In genomic region chr6:118968416-118968815, GRCh38 we compare ENCODE assay signal across 8 cellular contexts. TPM values are rescaled to one million over a fixed set of nuclear protein-coding genes. Genes with fewer than 3 reads are reported as not detected.
DNase-seq lines count a peak whose midpoint lies in the region; ATAC-seq, FAIRE-seq and TF ChIP-seq lines count a peak whose summit lies in the region.

No MANE protein-coding gene starts in this region.

- H3K27me3 ChIP-seq in Loucy (ENCODE audit: insufficient read depth, low read length, poor library complexity, severe bottlenecking) (no peaks in the 10 kb centered on the region), brain microvascular endothelial cell (replicated peaks) (no peaks in the 10 kb centered on the region)
- H3K27me3 ChIP-seq in naive thymus-derived CD4-positive, alpha-beta T cell (ENCODE audit: control insufficient read depth in 2 of 2, insufficient read depth in 2 of 2, low read length in 2 of 2) = no peaks in the 10 kb centered on the region

- in situ Hi-C loops in brain microvascular endothelial cell (cut with HindIII; ENCODE audit: low pct_ligation_motif_present, low sequenced_read_pairs) = no loop called here

- H3K4me3 ChIP-seq in Loucy (ENCODE audit: low read length, poor library complexity, severe bottlenecking) (no peak overlapping the region), cardiac fibroblast (replicated peaks in 1 of 2; ENCODE audit: low read depth in 2 of 2, low read length in 2 of 2) (no peak overlapping the region), brain microvascular endothelial cell (ENCODE audit: low read depth, low read length) (no peak overlapping the region)
- H3K4me3 ChIP-seq in naive thymus-derived CD4-positive, alpha-beta T cell (ENCODE audit: low read length) = no peak overlapping the region

- POLR2A ChIA-PET in naive thymus-derived CD4-positive, alpha-beta T cell (lab: Charles Lee) = interaction anchor here (0.6 to 1.9 kb wide), 2 partner anchors 142 to 144 kb away, joined by 3 to 10 read pairs; no protein-coding TSS in a partner anchor

- H3K79me2 ChIP-seq in Loucy (ENCODE audit: insufficient read depth, low read length) = no peaks in the 10 kb centered on the region

- H3K27ac Mint-ChIP-seq in naive thymus-derived CD4-positive, alpha-beta T cell = no peak overlapping the region
- H3K27ac Mint-ChIP-seq in activated T-helper 17 cell treated with anti-CD3 and anti-CD28 coated beads, Interleukin-2, amount 50 U/mL, for 72 hours = no peak overlapping the region

- H3F3A ChIP-seq in Loucy (ENCODE audit: low read depth) = no peaks in the 10 kb centered on the region

- H3K27me3 Mint-ChIP-seq in naive thymus-derived CD4-positive, alpha-beta T cell = no peaks in the 10 kb centered on the region
- H3K27me3 Mint-ChIP-seq in activated T-helper 17 cell treated with anti-CD3 and anti-CD28 coated beads, Interleukin-2, amount 50 U/mL, for 72 hours = no peaks in the 10 kb centered on the region

- intact Hi-C loops in naive thymus-derived CD4-positive, alpha-beta T cell (cut with micrococcal nuclease) = loop anchor here (1.0 to 10.0 kb wide), 3 partner anchors 109 to 376 kb away; partner anchors contain the start of gene MAN1A1 (in 1 of the 2)

- H3K4me2 ChIP-seq in Loucy (ENCODE audit: low read depth, low read length, poor library complexity, severe bottlenecking) = no peak overlapping the region

- no peak overlapping the region for H3K4me3 Mint-ChIP-seq in naive thymus-derived CD4-positive, alpha-beta T cell
- H3K4me3 Mint-ChIP-seq in activated T-helper 17 cell treated with anti-CD3 and anti-CD28 coated beads, Interleukin-2, amount 50 U/mL, for 72 hours = no peak overlapping the region

- ATAC-seq in naive thymus-derived CD4-positive, alpha-beta T cell = no peak
- no peak for ATAC-seq in activated T-helper 17 cell treated with anti-CD3 and anti-CD28 coated beads, Interleukin-2, amount 50 U/mL, for 72 hours (replicated peaks)

- no peak overlapping the region for H3K9ac ChIP-seq in Loucy (ENCODE audit: low read depth, low read length, poor library complexity, severe bottlenecking)

- no peaks in the 10 kb centered on the region for H4K20me1 ChIP-seq in Loucy (ENCODE audit: insufficient read depth, low read length, poor library complexity, severe bottlenecking)

- no peaks in the 10 kb centered on the region for H3K4me1 ChIP-seq in Loucy (ENCODE audit: insufficient read depth, low read length, poor library complexity, severe bottlenecking)
- H3K4me1 ChIP-seq in naive thymus-derived CD4-positive, alpha-beta T cell (ENCODE audit: control insufficient read depth in 2 of 2, insufficient read depth in 2 of 2, low read length in 2 of 2) = no peaks in the 10 kb centered on the region

- no peak for DNase-seq in D721Med (ENCODE audit: insufficient read length, low spot score)
- DNase-seq in cardiac fibroblast (ENCODE audit: low read depth in 2 of 2) = peak; percentile 43 to 56
- DNase-seq in naive thymus-derived CD4-positive, alpha-beta T cell = peak in 6 of 9 donors; percentile 8 to 35 (median 24)
- DNase-seq in activated CD8-positive, alpha-beta memory T cell treated with anti-CD3 and anti-CD28 coated beads, Interleukin-2, amount 50 U/mL, for 4 hours = no peak
- DNase-seq in brain microvascular endothelial cell = no peak
- no peak for DNase-seq in NCI-H1092 (lab: John Stamatoyannopoulos, UW)

- H3K9me3 ChIP-seq in Loucy (ENCODE audit: insufficient read depth, low read depth, low read length) = no peaks in the 10 kb centered on the region
- no peaks in the 10 kb centered on the region for H3K9me3 ChIP-seq in naive thymus-derived CD4-positive, alpha-beta T cell (ENCODE audit: control insufficient read depth in 2 of 3, low read length in 3 of 3)

- H3K36me3 ChIP-seq in Loucy (ENCODE audit: insufficient read depth, low read length) (no peaks in the 10 kb centered on the region), brain microvascular endothelial cell (replicated peaks) (no peaks in the 10 kb centered on the region)
- H3K36me3 ChIP-seq in naive thymus-derived CD4-positive, alpha-beta T cell (ENCODE audit: control insufficient read depth in 2 of 3, insufficient read depth in 3 of 3, low read length in 3 of 3) = no peaks in the 10 kb centered on the region

- H3K9me3 Mint-ChIP-seq in naive thymus-derived CD4-positive, alpha-beta T cell = no peaks in the 10 kb centered on the region
- H3K9me3 Mint-ChIP-seq in activated T-helper 17 cell treated with anti-CD3 and anti-CD28 coated beads, Interleukin-2, amount 50 U/mL, for 72 hours = no peaks in the 10 kb centered on the region

- no peaks in the 10 kb centered on the region for H3K9me2 ChIP-seq in Loucy (replicated peaks; ENCODE audit: low read depth, low read length)

- CTCF ChIA-PET in naive thymus-derived CD4-positive, alpha-beta T cell (lab: Charles Lee) = interaction anchor here (0.7 to 7.8 kb wide), 6 partner anchors 9 to 147 kb away, joined by 3 to 172 read pairs (median 4); no protein-coding TSS in a partner anchor

- H3K36me3 Mint-ChIP-seq in naive thymus-derived CD4-positive, alpha-beta T cell = peaks cover 0 to 7% (median 0%) of the 10 kb centered on the region in 5 donors
- H3K36me3 Mint-ChIP-seq in activated T-helper 17 cell treated with anti-CD3 and anti-CD28 coated beads, Interleukin-2, amount 50 U/mL, for 72 hours (ENCODE audit: low read depth) = no peaks in the 10 kb centered on the region

- TF ChIP-seq CTCF in D721Med (IDR thresholded peaks at IDR 0.05; ENCODE audit: insufficient read depth, missing control alignments) = peak; percentile 70
- TF ChIP-seq CTCF in Loucy (conservative IDR thresholded peaks at IDR 0.05; ENCODE audit: low read length) = peak; percentile 63
- TF ChIP-seq CTCF in cardiac fibroblast (IDR thresholded peaks at IDR 0.05; ENCODE audit: low read depth, low read length) = no peak
- no peak for TF ChIP-seq CTCF in brain microvascular endothelial cell (IDR thresholded peaks at IDR 0.05; ENCODE audit: low read depth, low read length, missing control alignments)

- no peak overlapping the region for H2AFZ ChIP-seq in Loucy (ENCODE audit: low read length)

- no peak overlapping the region for H3K27ac ChIP-seq in naive thymus-derived CD4-positive, alpha-beta T cell (ENCODE audit: low read depth, low read length)
- no peak overlapping the region for H3K27ac ChIP-seq in brain microvascular endothelial cell

- H3K4me1 Mint-ChIP-seq in naive thymus-derived CD4-positive, alpha-beta T cell = peaks cover 0 to 4% (median 0%) of the 10 kb centered on the region in 7 donors
- no peaks in the 10 kb centered on the region for H3K4me1 Mint-ChIP-seq in activated T-helper 17 cell treated with anti-CD3 and anti-CD28 coated beads, Interleukin-2, amount 50 U/mL, for 72 hours

- FAIRE-seq in D721Med (lab: Jason Lieb, UNC) = no peak

RNA-seq across cellular contexts. Expression of gene MCM9, which starts 33.5 kb away (rescaled TPM):
- total RNA-seq in naive thymus-derived CD4-positive, alpha-beta T cell = 10 to 100 TPM; 21.8 to 33.7 (median 31.1) TPM
- polyA plus RNA-seq in naive thymus-derived CD4-positive, alpha-beta T cell = 10 to 100 TPM; 12.1 to 16.0 TPM
- 10 to 100 TPM; 12.8 to 21.7 TPM for total RNA-seq in activated T-helper 17 cell treated with anti-CD3 and anti-CD28 coated beads, Interleukin-2, amount 50 U/mL, for 72 hours

Comparison
In these comparisons a context has a peak if more than half of its experiments do, and no peak if none do; other contexts are left out.
1. DNase-seq: peak in cardiac fibroblast (2 of 2) and naive thymus-derived CD4-positive, alpha-beta T cell (6 of 9); none in D721Med (single experiment), activated CD8-positive, alpha-beta memory T cell treated with anti-CD3 and anti-CD28 coated beads, Interleukin-2, amount 50 U/mL, for 4 hours (single experiment), brain microvascular endothelial cell (single experiment) and NCI-H1092 (single experiment).
2. CTCF ChIP-seq: peak in D721Med (single experiment) and Loucy (single experiment); none in cardiac fibroblast (single experiment) and brain microvascular endothelial cell (single experiment).